Comparison of ENCODE assay signal across 1 cellular context in the genomic region with DNA sequence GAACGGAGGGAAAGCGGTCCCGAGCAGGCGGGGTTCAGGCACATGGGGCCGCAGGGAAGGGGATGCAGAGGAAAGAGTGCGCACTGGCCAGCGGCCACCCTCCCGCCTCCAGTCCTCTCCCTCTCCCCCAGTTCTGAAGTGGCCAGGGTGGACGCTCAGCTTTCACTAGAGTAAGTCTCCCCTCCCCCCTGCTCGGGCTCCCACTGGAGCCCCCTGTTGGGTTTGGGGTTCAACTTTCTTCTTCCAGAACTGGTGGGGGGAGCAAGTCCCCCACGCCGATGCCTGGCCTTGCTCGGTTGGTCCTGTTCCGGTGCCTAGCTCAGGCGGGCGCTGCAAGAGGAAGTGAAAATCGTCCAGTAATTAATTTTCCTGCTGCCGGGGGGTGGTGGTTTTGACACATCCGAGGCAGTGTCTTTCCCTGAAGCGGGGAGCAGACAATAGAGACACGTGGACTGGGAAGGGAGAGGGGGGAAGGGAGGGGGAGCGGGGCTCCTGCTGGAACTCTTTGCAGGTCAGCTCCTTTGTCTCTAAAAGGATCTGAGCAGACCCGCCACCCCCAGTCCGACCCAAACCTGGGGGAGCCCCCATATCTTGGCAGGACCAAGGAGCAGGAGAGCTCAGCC.
A peak's percentile ranks its signal among the peaks of the same experiment; 100 is the strongest.
TF ChIP-seq lines count a peak whose summit lies in the region.

No MANE protein-coding gene starts in this region.

TF ChIP-seq in K562, 482 proteins besides CTCF, POLR2A, EP300 and RAD21 (continued from another document):
- TF ChIP-seq, protein P1, sequence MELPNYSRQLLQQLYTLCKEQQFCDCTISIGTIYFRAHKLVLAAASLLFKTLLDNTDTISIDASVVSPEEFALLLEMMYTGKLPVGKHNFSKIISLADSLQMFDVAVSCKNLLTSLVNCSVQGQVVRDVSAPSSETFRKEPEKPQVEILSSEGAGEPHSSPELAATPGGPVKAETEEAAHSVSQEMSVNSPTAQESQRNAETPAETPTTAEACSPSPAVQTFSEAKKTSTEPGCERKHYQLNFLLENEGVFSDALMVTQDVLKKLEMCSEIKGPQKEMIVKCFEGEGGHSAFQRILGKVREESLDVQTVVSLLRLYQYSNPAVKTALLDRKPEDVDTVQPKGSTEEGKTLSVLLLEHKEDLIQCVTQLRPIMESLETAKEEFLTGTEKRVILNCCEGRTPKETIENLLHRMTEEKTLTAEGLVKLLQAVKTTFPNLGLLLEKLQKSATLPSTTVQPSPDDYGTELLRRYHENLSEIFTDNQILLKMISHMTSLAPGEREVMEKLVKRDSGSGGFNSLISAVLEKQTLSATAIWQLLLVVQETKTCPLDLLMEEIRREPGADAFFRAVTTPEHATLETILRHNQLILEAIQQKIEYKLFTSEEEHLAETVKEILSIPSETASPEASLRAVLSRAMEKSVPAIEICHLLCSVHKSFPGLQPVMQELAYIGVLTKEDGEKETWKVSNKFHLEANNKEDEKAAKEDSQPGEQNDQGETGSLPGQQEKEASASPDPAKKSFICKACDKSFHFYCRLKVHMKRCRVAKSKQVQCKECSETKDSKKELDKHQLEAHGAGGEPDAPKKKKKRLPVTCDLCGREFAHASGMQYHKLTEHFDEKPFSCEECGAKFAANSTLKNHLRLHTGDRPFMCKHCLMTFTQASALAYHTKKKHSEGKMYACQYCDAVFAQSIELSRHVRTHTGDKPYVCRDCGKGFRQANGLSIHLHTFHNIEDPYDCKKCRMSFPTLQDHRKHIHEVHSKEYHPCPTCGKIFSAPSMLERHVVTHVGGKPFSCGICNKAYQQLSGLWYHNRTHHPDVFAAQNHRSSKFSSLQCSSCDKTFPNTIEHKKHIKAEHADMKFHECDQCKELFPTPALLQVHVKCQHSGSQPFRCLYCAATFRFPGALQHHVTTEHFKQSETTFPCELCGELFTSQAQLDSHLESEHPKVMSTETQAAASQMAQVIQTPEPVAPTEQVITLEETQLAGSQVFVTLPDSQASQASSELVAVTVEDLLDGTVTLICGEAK (IDR thresholded peaks at IDR 0.05), result no peak
- TF ChIP-seq, protein P1 (CRISPR knock-in tag; IDR thresholded peaks at IDR 0.05), result no peak
- TF ChIP-seq, protein P2, sequence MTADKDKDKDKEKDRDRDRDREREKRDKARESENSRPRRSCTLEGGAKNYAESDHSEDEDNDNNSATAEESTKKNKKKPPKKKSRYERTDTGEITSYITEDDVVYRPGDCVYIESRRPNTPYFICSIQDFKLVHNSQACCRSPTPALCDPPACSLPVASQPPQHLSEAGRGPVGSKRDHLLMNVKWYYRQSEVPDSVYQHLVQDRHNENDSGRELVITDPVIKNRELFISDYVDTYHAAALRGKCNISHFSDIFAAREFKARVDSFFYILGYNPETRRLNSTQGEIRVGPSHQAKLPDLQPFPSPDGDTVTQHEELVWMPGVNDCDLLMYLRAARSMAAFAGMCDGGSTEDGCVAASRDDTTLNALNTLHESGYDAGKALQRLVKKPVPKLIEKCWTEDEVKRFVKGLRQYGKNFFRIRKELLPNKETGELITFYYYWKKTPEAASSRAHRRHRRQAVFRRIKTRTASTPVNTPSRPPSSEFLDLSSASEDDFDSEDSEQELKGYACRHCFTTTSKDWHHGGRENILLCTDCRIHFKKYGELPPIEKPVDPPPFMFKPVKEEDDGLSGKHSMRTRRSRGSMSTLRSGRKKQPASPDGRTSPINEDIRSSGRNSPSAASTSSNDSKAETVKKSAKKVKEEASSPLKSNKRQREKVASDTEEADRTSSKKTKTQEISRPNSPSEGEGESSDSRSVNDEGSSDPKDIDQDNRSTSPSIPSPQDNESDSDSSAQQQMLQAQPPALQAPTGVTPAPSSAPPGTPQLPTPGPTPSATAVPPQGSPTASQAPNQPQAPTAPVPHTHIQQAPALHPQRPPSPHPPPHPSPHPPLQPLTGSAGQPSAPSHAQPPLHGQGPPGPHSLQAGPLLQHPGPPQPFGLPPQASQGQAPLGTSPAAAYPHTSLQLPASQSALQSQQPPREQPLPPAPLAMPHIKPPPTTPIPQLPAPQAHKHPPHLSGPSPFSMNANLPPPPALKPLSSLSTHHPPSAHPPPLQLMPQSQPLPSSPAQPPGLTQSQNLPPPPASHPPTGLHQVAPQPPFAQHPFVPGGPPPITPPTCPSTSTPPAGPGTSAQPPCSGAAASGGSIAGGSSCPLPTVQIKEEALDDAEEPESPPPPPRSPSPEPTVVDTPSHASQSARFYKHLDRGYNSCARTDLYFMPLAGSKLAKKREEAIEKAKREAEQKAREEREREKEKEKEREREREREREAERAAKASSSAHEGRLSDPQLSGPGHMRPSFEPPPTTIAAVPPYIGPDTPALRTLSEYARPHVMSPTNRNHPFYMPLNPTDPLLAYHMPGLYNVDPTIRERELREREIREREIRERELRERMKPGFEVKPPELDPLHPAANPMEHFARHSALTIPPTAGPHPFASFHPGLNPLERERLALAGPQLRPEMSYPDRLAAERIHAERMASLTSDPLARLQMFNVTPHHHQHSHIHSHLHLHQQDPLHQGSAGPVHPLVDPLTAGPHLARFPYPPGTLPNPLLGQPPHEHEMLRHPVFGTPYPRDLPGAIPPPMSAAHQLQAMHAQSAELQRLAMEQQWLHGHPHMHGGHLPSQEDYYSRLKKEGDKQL (CRISPR knock-in tag; IDR thresholded peaks at IDR 0.05; ENCODE audit: borderline replicate concordance), result no peak
- TF ChIP-seq RBM22 (IDR thresholded peaks at IDR 0.05; ENCODE audit: low read depth, low read length, poor library complexity, severe bottlenecking) (no peak), SMAD2 (IDR thresholded peaks at IDR 0.05; ENCODE audit: low read depth, low read length) (no peak), MEIS2 (IDR thresholded peaks at IDR 0.05; ENCODE audit: partially characterized antibody) (peak; percentile 41), POLR2G (IDR thresholded peaks at IDR 0.05; ENCODE audit: low read depth, low read length) (no peak), TAF7 (tag; IDR thresholded peaks at IDR 0.05) (no peak), PHF8 (IDR thresholded peaks at IDR 0.05; ENCODE audit: borderline replicate concordance, low read length) (peak; percentile 7; the same call in 1 of the 2 replicates), RBFOX2 (IDR thresholded peaks at IDR 0.05; ENCODE audit: low read depth, low read length) (0 out of 2 replicates have a peak, but pooled peaks have one; percentile 9), MNT (conservative IDR thresholded peaks at IDR 0.05) (peak in 1 of 2 experiments; percentile 61; a peak in 3 of 4 replicates), SPI1 (IDR thresholded peaks at IDR 0.05; ENCODE audit: borderline replicate concordance, low read depth, low read length) (peak; percentile 77)
